10 cellular contexts compared by ENCODE assay signal in the genomic region with DNA sequence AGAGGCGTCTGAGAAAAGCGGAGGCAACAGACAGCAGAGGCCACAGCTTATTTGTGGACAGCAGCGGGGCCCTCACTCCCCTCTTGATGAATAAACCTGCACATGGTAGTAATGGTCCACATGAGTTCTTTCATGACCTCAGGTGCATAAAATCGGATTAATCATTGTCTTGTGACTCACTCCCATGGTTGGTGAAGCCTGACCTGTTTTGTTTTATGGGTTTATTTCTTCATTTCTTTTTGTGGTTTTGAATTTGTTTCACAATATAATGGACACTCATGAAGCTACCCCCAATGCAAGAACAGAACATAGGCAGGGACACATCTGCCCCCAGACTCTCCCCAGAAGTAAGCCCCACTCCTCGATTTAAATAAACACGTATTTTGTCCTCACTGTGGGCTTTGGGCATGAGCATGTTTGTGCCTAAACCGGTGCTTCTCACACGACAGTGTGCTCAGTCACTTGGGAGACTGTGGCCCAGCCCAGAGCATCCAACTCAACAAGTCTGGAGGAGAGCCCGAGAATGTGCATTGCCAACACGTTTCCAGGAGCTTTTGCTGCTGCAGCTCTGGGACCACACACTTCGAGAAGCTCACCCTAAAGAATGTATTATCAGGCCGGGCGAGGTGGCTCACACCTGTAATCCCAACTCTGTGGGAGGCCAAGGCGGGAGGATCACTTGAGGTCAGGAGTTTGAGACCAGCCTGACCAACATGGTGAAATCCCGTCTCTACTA.
DNase-seq lines count a peak whose midpoint lies in the region; ATAC-seq and TF ChIP-seq lines count a peak whose summit lies in the region.
"Had no signal": no experiment of that assay in that cellular context is flagged by ENCODE, and none has a peak within 500 bp of the region (broad histone marks: within the 10 kb centered on the region; RNA-seq: fewer than 3 reads in every experiment).

No MANE protein-coding gene starts in this region.

- H3K4me3 ChIP-seq in thymus (ENCODE audit: low read length), result no peak overlapping the region
- H3K4me3 ChIP-seq in lower leg skin (ENCODE audit: low read depth, poor library complexity, severe bottlenecking), result no peak overlapping the region

- peak; percentile 52 for ATAC-seq in activated CD8-positive, alpha-beta T cell treated with anti-CD3 and anti-CD28 coated beads for 36 hours
- no peak for ATAC-seq in activated CD8-positive, alpha-beta T cell treated with anti-CD3 and anti-CD28 coated beads, Interleukin-2, amount 10 ng/mL, durations not matched to agents 7 days and 5 days
- ATAC-seq in foreskin keratinocyte, result peak; percentile 78
- no peak for ATAC-seq in GM18520 (IDR thresholded peaks at IDR 0.05; ENCODE audit: unreplicated experiment)
- ATAC-seq: right cardiac atrium had no signal

- no peak for TF ChIP-seq POLR2A in lower leg skin (IDR thresholded peaks at IDR 0.05)

- H3K4me1 Mint-ChIP-seq in activated CD8-positive, alpha-beta T cell treated with anti-CD3 and anti-CD28 coated beads for 36 hours (ENCODE audit: low read depth), result peaks cover 18% of the 10 kb centered on the region
- peaks cover 28% of the 10 kb centered on the region for H3K4me1 Mint-ChIP-seq in activated CD8-positive, alpha-beta T cell treated with anti-CD3 and anti-CD28 coated beads, Interleukin-2, amount 10 ng/mL, durations not matched to agents 7 days and 5 days (ENCODE audit: low read depth)
- H3K4me1 Mint-ChIP-seq: central memory CD8-positive, alpha-beta T cell had no signal

- no peak overlapping the region for H3K27ac Mint-ChIP-seq in activated CD8-positive, alpha-beta T cell treated with anti-CD3 and anti-CD28 coated beads for 36 hours
- no peak overlapping the region for H3K27ac Mint-ChIP-seq in activated CD8-positive, alpha-beta T cell treated with anti-CD3 and anti-CD28 coated beads, Interleukin-2, amount 10 ng/mL, durations not matched to agents 7 days and 5 days

- H3K36me3 Mint-ChIP-seq in activated CD8-positive, alpha-beta T cell treated with anti-CD3 and anti-CD28 coated beads for 36 hours (ENCODE audit: low read depth), result no peaks in the 10 kb centered on the region
- no peaks in the 10 kb centered on the region for H3K36me3 Mint-ChIP-seq in activated CD8-positive, alpha-beta T cell treated with anti-CD3 and anti-CD28 coated beads, Interleukin-2, amount 10 ng/mL, durations not matched to agents 7 days and 5 days (ENCODE audit: low read depth)

- intact Hi-C loops in activated CD8-positive, alpha-beta T cell treated with anti-CD3 and anti-CD28 coated beads for 36 hours (cut with micrococcal nuclease), result no loop called here
- intact Hi-C loops in lower leg skin (cut with DNase I; ENCODE audit: low total_unique reads), result no loop called here

- 95% methylated on average over 15 of the region's 15 CpGs for WGBS in thymus
- 76 to 81% methylated on average over 15 of the region's 15 CpGs for WGBS in lower leg skin, 2 donors

- TF ChIP-seq CTCF in activated CD8-positive, alpha-beta T cell treated with anti-CD3 and anti-CD28 coated beads for 36 hours (IDR thresholded peaks at IDR 0.05), result no peak
- peak; percentile 1 for TF ChIP-seq CTCF in foreskin keratinocyte (conservative IDR thresholded peaks at IDR 0.05)
- TF ChIP-seq CTCF in lower leg skin (IDR thresholded peaks at IDR 0.05), result no peak

- H3K9me3 ChIP-seq in thymus (ENCODE audit: control insufficient read depth), result no peaks in the 10 kb centered on the region

- POLR2A ChIA-PET in activated CD8-positive, alpha-beta T cell treated with anti-CD3 and anti-CD28 coated beads for 36 hours (lab: Charles Lee), result interaction anchor here (0.6 kb wide), 2 partner anchors 29 to 62 kb away, joined by 3 to 4 read pairs; no protein-coding TSS in a partner anchor
- POLR2A ChIA-PET in activated CD8-positive, alpha-beta T cell treated with anti-CD3 and anti-CD28 coated beads, Interleukin-2, amount 10 ng/mL, durations not matched to agents 7 days and 5 days (lab: Charles Lee), result no interaction called here

- CTCF ChIA-PET in activated CD8-positive, alpha-beta T cell treated with anti-CD3 and anti-CD28 coated beads for 36 hours (lab: Charles Lee), result interaction anchor here (0.8 to 1.8 kb wide), 2 partner anchors 12 to 24 kb away, joined by 3 to 6 read pairs; no protein-coding TSS in a partner anchor
- CTCF ChIA-PET in activated CD8-positive, alpha-beta T cell treated with anti-CD3 and anti-CD28 coated beads, Interleukin-2, amount 10 ng/mL, durations not matched to agents 7 days and 5 days (lab: Charles Lee), result no interaction called here

- no peak overlapping the region for H3K27ac ChIP-seq in foreskin keratinocyte
- peak overlapping the region; percentile 15 for H3K27ac ChIP-seq in thymus (ENCODE audit: low read depth)

- no peak overlapping the region for H3K4me3 Mint-ChIP-seq in activated CD8-positive, alpha-beta T cell treated with anti-CD3 and anti-CD28 coated beads for 36 hours
- no peak overlapping the region for H3K4me3 Mint-ChIP-seq in activated CD8-positive, alpha-beta T cell treated with anti-CD3 and anti-CD28 coated beads, Interleukin-2, amount 10 ng/mL, durations not matched to agents 7 days and 5 days
- H3K4me3 Mint-ChIP-seq: central memory CD8-positive, alpha-beta T cell had no signal

- H3K4me1 ChIP-seq in foreskin keratinocyte (peaks cover 5% of the 10 kb centered on the region), thymus (ENCODE audit: control insufficient read depth, insufficient read depth, low read length) (peaks cover 8% of the 10 kb centered on the region)

- H3K27me3 ChIP-seq in foreskin keratinocyte (peaks cover 15% of the 10 kb centered on the region), thymus (ENCODE audit: control insufficient read depth, insufficient read depth) (no peaks in the 10 kb centered on the region)

- no peak for DNase-seq in activated CD8-positive, alpha-beta T cell treated with anti-CD3 and anti-CD28 coated beads for 36 hours
- DNase-seq in activated CD8-positive, alpha-beta T cell treated with anti-CD3 and anti-CD28 coated beads, Interleukin-2, amount 10 ng/mL, durations not matched to agents 7 days and 5 days, result no peak
- peak; percentile 96 for DNase-seq in RPMI7951 (ENCODE audit: low read depth)
- DNase-seq in foreskin keratinocyte, result peak; percentile 89 to 95
- DNase-seq in stimulated activated CD4-positive, alpha-beta T cell treated with anti-CD3 and anti-CD28 coated beads, Interleukin-12 subunit alpha, Interleukin-12 subunit beta, amount 100 ng/mL, for 4 hours, result no peak
- DNase-seq in lower leg skin (ENCODE audit: low spot score in 2 of 2), result no peak

- peaks cover 14% of the 10 kb centered on the region for H3K27me3 Mint-ChIP-seq in activated CD8-positive, alpha-beta T cell treated with anti-CD3 and anti-CD28 coated beads for 36 hours
- H3K27me3 Mint-ChIP-seq in activated CD8-positive, alpha-beta T cell treated with anti-CD3 and anti-CD28 coated beads, Interleukin-2, amount 10 ng/mL, durations not matched to agents 7 days and 5 days (ENCODE audit: low read depth), result peaks cover 44% of the 10 kb centered on the region
- H3K27me3 Mint-ChIP-seq: central memory CD8-positive, alpha-beta T cell had no signal

- H3K9me3 Mint-ChIP-seq in activated CD8-positive, alpha-beta T cell treated with anti-CD3 and anti-CD28 coated beads for 36 hours, result no peaks in the 10 kb centered on the region
- no peaks in the 10 kb centered on the region for H3K9me3 Mint-ChIP-seq in activated CD8-positive, alpha-beta T cell treated with anti-CD3 and anti-CD28 coated beads, Interleukin-2, amount 10 ng/mL, durations not matched to agents 7 days and 5 days (ENCODE audit: insufficient read depth)
- H3K9me3 Mint-ChIP-seq: central memory CD8-positive, alpha-beta T cell had no signal

- no peaks in the 10 kb centered on the region for H3K36me3 ChIP-seq in thymus (ENCODE audit: control insufficient read depth, insufficient read depth)

Comparison
In these comparisons a context has a peak if more than half of its experiments do, and no peak if none do; other contexts are left out.
1. ATAC-seq: peak in activated CD8-positive, alpha-beta T cell treated with anti-CD3 and anti-CD28 coated beads for 36 hours (single experiment) and foreskin keratinocyte (single experiment); none in activated CD8-positive, alpha-beta T cell treated with anti-CD3 and anti-CD28 coated beads, Interleukin-2, amount 10 ng/mL, durations not matched to agents 7 days and 5 days (single experiment) and GM18520 (single experiment).
2. DNase-seq: peak in RPMI7951 (single experiment) and foreskin keratinocyte (2 of 2); none in activated CD8-positive, alpha-beta T cell treated with anti-CD3 and anti-CD28 coated beads for 36 hours (single experiment), activated CD8-positive, alpha-beta T cell treated with anti-CD3 and anti-CD28 coated beads, Interleukin-2, amount 10 ng/mL, durations not matched to agents 7 days and 5 days (single experiment), stimulated activated CD4-positive, alpha-beta T cell treated with anti-CD3 and anti-CD28 coated beads, Interleukin-12 subunit alpha, Interleukin-12 subunit beta, amount 100 ng/mL, for 4 hours (single experiment) and lower leg skin (0 of 2).